1 cellular context compared by ENCODE assay signal in the genomic region with DNA sequence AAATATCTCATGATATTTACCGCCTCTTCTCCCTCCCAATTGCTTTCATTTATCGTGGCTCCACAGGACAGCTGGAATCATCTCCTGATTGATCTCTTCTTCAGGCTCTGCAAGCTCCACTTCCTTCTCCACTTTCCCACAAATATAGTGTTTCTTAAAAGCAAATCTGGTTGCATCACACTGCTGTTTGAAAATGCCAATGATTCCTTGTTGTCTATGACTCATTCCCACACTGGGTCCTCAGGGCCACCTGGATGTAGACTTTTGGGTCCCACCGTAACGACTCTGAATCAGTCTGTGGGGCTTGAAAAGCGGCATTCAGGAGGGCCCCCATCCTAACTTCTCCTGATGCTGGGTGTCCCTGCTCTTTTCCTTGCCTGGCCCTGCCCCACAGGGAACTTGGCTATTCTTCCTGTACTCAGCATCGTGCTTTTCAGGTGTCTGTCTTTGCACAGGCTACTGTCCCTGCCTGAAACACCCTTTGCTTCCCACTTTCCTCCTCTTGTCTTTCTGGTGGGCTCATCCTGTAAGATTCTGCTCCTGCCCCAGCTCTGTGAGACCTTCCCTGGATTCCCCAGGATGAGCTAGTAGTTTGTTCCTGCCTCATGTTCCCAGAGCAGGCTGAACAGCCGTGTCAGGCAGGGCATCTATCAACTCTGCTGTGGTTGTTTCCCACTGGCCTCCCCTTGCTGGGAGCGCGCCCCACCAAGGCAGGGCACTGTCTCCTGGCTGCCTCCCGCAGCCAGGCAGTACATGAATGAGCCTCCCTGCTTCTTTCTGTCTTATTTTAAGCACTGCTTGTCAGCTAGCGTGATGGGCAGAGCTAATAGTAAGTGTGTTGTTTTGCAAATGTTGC.
TF ChIP-seq lines count a peak whose summit lies in the region.

No MANE protein-coding gene starts in this region.

TF ChIP-seq in GM23338, 12 proteins besides CTCF, POLR2A, EP300 and RAD21 (continued from another document):
- TF ChIP-seq, protein P1, sequence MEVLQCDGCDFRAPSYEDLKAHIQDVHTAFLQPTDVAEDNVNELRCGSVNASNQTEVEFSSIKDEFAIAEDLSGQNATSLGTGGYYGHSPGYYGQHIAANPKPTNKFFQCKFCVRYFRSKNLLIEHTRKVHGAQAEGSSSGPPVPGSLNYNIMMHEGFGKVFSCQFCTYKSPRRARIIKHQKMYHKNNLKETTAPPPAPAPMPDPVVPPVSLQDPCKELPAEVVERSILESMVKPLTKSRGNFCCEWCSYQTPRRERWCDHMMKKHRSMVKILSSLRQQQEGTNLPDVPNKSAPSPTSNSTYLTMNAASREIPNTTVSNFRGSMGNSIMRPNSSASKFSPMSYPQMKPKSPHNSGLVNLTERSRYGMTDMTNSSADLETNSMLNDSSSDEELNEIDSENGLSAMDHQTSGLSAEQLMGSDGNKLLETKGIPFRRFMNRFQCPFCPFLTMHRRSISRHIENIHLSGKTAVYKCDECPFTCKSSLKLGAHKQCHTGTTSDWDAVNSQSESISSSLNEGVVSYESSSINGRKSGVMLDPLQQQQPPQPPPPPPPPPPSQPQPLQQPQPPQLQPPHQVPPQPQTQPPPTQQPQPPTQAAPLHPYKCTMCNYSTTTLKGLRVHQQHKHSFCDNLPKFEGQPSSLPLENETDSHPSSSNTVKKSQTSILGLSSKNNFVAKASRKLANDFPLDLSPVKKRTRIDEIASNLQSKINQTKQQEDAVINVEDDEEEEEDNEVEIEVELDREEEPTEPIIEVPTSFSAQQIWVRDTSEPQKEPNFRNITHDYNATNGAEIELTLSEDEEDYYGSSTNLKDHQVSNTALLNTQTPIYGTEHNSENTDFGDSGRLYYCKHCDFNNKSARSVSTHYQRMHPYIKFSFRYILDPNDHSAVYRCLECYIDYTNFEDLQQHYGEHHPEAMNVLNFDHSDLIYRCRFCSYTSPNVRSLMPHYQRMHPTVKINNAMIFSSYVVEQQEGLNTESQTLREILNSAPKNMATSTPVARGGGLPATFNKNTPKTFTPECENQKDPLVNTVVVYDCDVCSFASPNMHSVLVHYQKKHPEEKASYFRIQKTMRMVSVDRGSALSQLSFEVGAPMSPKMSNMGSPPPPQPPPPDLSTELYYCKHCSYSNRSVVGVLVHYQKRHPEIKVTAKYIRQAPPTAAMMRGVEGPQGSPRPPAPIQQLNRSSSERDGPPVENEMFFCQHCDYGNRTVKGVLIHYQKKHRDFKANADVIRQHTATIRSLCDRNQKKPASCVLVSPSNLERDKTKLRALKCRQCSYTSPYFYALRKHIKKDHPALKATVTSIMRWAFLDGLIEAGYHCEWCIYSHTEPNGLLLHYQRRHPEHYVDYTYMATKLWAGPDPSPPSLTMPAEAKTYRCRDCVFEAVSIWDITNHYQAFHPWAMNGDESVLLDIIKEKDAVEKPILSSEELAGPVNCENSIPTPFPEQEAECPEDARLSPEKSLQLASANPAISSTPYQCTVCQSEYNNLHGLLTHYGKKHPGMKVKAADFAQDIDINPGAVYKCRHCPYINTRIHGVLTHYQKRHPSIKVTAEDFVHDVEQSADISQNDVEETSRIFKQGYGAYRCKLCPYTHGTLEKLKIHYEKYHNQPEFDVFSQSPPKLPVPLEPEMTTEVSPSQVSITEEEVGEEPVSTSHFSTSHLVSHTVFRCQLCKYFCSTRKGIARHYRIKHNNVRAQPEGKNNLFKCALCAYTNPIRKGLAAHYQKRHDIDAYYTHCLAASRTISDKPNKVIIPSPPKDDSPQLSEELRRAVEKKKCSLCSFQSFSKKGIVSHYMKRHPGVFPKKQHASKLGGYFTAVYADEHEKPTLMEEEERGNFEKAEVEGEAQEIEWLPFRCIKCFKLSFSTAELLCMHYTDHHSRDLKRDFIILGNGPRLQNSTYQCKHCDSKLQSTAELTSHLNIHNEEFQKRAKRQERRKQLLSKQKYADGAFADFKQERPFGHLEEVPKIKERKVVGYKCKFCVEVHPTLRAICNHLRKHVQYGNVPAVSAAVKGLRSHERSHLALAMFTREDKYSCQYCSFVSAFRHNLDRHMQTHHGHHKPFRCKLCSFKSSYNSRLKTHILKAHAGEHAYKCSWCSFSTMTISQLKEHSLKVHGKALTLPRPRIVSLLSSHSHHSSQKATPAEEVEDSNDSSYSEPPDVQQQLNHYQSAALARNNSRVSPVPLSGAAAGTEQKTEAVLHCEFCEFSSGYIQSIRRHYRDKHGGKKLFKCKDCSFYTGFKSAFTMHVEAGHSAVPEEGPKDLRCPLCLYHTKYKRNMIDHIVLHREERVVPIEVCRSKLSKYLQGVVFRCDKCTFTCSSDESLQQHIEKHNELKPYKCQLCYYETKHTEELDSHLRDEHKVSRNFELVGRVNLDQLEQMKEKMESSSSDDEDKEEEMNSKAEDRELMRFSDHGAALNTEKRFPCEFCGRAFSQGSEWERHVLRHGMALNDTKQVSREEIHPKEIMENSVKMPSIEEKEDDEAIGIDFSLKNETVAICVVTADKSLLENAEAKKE (CRISPR knock-in tag; IDR thresholded peaks at IDR 0.05) = no peak
